Comparison of ENCODE assay signal across 8 cellular contexts in genomic region chr12:94460594-94460959, GRCh38. TPM values are rescaled to one million over a fixed set of nuclear protein-coding genes. Genes with fewer than 3 reads are reported as not detected.
A peak's percentile ranks its signal among the peaks of the same experiment; 100 is the strongest.
DNase-seq lines count a peak whose midpoint lies in the region; ATAC-seq lines count a peak whose summit lies in the region.

No MANE protein-coding gene starts in this region.

- no peak overlapping the region for H3K23ac ChIP-seq in neuronal stem cell (ENCODE audit: low read depth, low read length, poor library complexity)

- H3K9ac ChIP-seq in neuronal stem cell (ENCODE audit: low read depth, low read length, poor library complexity): no peak overlapping the region

- no peak overlapping the region for H3K4ac ChIP-seq in neuronal stem cell (ENCODE audit: low read length)

- H3K79me1 ChIP-seq in neuronal stem cell (ENCODE audit: low read depth, low read length): no peaks in the 10 kb centered on the region

- H3K18ac ChIP-seq in neuronal stem cell (ENCODE audit: low read length): no peak overlapping the region

- no peaks in the 10 kb centered on the region for H3K36me3 ChIP-seq in CD8-positive, alpha-beta memory T cell (ENCODE audit: insufficient read depth, low read length)
- H3K36me3 ChIP-seq in effector memory CD4-positive, alpha-beta T cell (ENCODE audit: control insufficient read depth, insufficient read depth, low read length): no peaks in the 10 kb centered on the region
- H3K36me3 ChIP-seq in neuronal stem cell (replicated peaks in 1 of 2; ENCODE audit: control insufficient read depth in 2 of 2, insufficient read depth in 2 of 2, low read length in 2 of 2): peaks cover 0 to 3% of the 10 kb centered on the region in 2 donors

- H3K36me3 Mint-ChIP-seq in CD8-positive, alpha-beta memory T cell: peaks cover 0 to 9% (median 3%) of the 10 kb centered on the region in 3 donors

- H2AK5ac ChIP-seq in neuronal stem cell (ENCODE audit: low read depth, low read length): no peak overlapping the region

- peak overlapping the region; percentile 75 for H3K4me3 ChIP-seq in CD8-positive, alpha-beta memory T cell (ENCODE audit: low read length)
- peak overlapping the region; percentile 81 for H3K4me3 ChIP-seq in effector memory CD4-positive, alpha-beta T cell (ENCODE audit: insufficient read depth, low read depth, low read length, poor library complexity, severe bottlenecking)
- H3K4me3 ChIP-seq in neuronal stem cell (ENCODE audit: low read length in 2 of 2): peak overlapping the region; percentile 80 to 95

- H3K9me3 ChIP-seq in CD8-positive, alpha-beta memory T cell (ENCODE audit: low read length): no peaks in the 10 kb centered on the region
- H3K9me3 ChIP-seq in effector memory CD4-positive, alpha-beta T cell (ENCODE audit: control insufficient read depth, low read length): no peaks in the 10 kb centered on the region
- H3K9me3 ChIP-seq in neuronal stem cell (replicated peaks in 1 of 2; ENCODE audit: control insufficient read depth in 2 of 2, insufficient read depth in 1 of 2, low read depth in 1 of 2, low read length in 2 of 2): peaks cover 0 to 5% of the 10 kb centered on the region in 2 donors

- no peak overlapping the region for H4K8ac ChIP-seq in neuronal stem cell (ENCODE audit: low read depth, low read length)

- H3K27ac ChIP-seq in CD8-positive, alpha-beta memory T cell (ENCODE audit: low read depth, low read length): no peak overlapping the region
- H3K27ac ChIP-seq in effector memory CD4-positive, alpha-beta T cell (ENCODE audit: insufficient read depth, low read length, poor library complexity, severe bottlenecking): peak overlapping the region; percentile 72
- no peak overlapping the region for H3K27ac ChIP-seq in neuronal stem cell (replicated peaks; ENCODE audit: low read length)

- H3K4me1 Mint-ChIP-seq in CD8-positive, alpha-beta memory T cell: peaks cover 22 to 39% (median 31%) of the 10 kb centered on the region in 3 donors

- H2AFZ ChIP-seq in neuronal stem cell (ENCODE audit: low read length): peak overlapping the region; percentile 96

- peaks cover 1 to 6% of the 10 kb centered on the region in 2 donors for H3K27me3 Mint-ChIP-seq in CD8-positive, alpha-beta memory T cell

- CTCF ChIA-PET in CD8-positive, alpha-beta memory T cell (lab: Charles Lee): no interaction called here

- no peak overlapping the region for H2BK12ac ChIP-seq in neuronal stem cell (ENCODE audit: low read length)

- no peak overlapping the region for H3K14ac ChIP-seq in neuronal stem cell (ENCODE audit: low read length)

- H3K27ac Mint-ChIP-seq in CD8-positive, alpha-beta memory T cell: peak overlapping the region; percentile 62 to 98 (median 95)

- POLR2A ChIA-PET in CD8-positive, alpha-beta memory T cell (lab: Charles Lee): no interaction called here

- no peak overlapping the region for H2BK15ac ChIP-seq in neuronal stem cell (ENCODE audit: low read length)

- ATAC-seq in GM21717 (IDR thresholded peaks at IDR 0.05; ENCODE audit: unreplicated experiment): no peak

- WGBS in neuronal stem cell (ENCODE audit: extremely low coverage in 2 of 2, insufficient read length in 2 of 2, insufficient replicate concordance in 1 of 2), 2 donors: no CpG with 5 or more reads among the region's 6 CpGs

- peaks cover 14% of the 10 kb centered on the region for H3K4me1 ChIP-seq in CD8-positive, alpha-beta memory T cell (ENCODE audit: insufficient read depth, low read length)
- H3K4me1 ChIP-seq in effector memory CD4-positive, alpha-beta T cell (ENCODE audit: control insufficient read depth, insufficient read depth, low read length, poor library complexity, severe bottlenecking): no peaks in the 10 kb centered on the region
- H3K4me1 ChIP-seq in neuronal stem cell (ENCODE audit: control insufficient read depth in 2 of 2, insufficient read depth in 1 of 2, low read depth in 1 of 2, low read length in 2 of 2): no peaks in the 10 kb centered on the region

- peak overlapping the region; percentile 90 for H3K4me2 ChIP-seq in neuronal stem cell (ENCODE audit: insufficient read depth, low read length, poor library complexity, severe bottlenecking)

- H2BK120ac ChIP-seq in neuronal stem cell (ENCODE audit: low read depth, low read length): no peak overlapping the region

- peak overlapping the region; percentile 44 for H2BK5ac ChIP-seq in neuronal stem cell (ENCODE audit: low read length)

- no peak overlapping the region for H4K91ac ChIP-seq in neuronal stem cell (ENCODE audit: low read depth, low read length, poor library complexity)

- DNase-seq in CD8-positive, alpha-beta memory T cell: no peak
- DNase-seq in NAMALWA (ENCODE audit: low spot score): peak; percentile 42
- DNase-seq in effector memory CD4-positive, alpha-beta T cell: no peak
- no peak for DNase-seq in neuronal stem cell (ENCODE audit: low spot score)
- DNase-seq in NK-92 treated with Interleukin-12 subunit alpha and Interleukin-12 subunit beta, amount 100 ng/mL, for 24 hours (lab: John Stamatoyannopoulos, UW): no peak
- DNase-seq in NOMO-1 (lab: John Stamatoyannopoulos, UW; ENCODE audit: unreplicated experiment in 2 of 2): no peak
- DNase-seq in activated effector memory CD4-positive, alpha-beta T cell treated with anti-CD3 and anti-CD28 coated beads, Interleukin-2, amount 50 U/mL, for 16 hours: no peak

- H3K4me3 Mint-ChIP-seq in CD8-positive, alpha-beta memory T cell: peak overlapping the region; percentile 80 to 96 (median 94)

- H3K27me3 ChIP-seq in CD8-positive, alpha-beta memory T cell (ENCODE audit: insufficient read depth, low read length, poor library complexity, severe bottlenecking): no peaks in the 10 kb centered on the region
- no peaks in the 10 kb centered on the region for H3K27me3 ChIP-seq in effector memory CD4-positive, alpha-beta T cell (replicated peaks; ENCODE audit: control insufficient read depth, insufficient read depth, low read length, poor library complexity, severe bottlenecking)
- H3K27me3 ChIP-seq in neuronal stem cell (ENCODE audit: control insufficient read depth in 3 of 3, insufficient read depth in 3 of 3, low read depth in 1 of 3, low read length in 3 of 3): no peaks in the 10 kb centered on the region

- H3K9me3 Mint-ChIP-seq in CD8-positive, alpha-beta memory T cell: no peaks in the 10 kb centered on the region

RNA-seq across cellular contexts. Expression of gene CEP83, which starts 0.9 kb away (rescaled TPM):
- 10 to 100 TPM; 25.7 to 25.8 TPM for total RNA-seq in CD8-positive, alpha-beta memory T cell
- polyA plus RNA-seq in CD8-positive, alpha-beta memory T cell: 5.2 TPM
- polyA plus RNA-seq in neuronal stem cell (2013, experiment 1 of 2): 19.0 TPM
- polyA plus RNA-seq in neuronal stem cell (2013, experiment 2 of 2): 20.5 TPM
